ENCODE assay signal across 19 cellular contexts in genomic region chr3:139691619-139692018, GRCh38. TPM values are rescaled to one million over a fixed set of nuclear protein-coding genes. Genes with fewer than 3 reads are reported as not detected.
DNase-seq lines count a peak whose midpoint lies in the region; ATAC-seq lines count a peak whose summit lies in the region.
"Had no signal": no experiment of that assay in that cellular context is flagged by ENCODE, and none has a peak within 500 bp of the region (broad histone marks: within the 10 kb centered on the region; RNA-seq: fewer than 3 reads in every experiment).

No MANE protein-coding gene starts in this region.

- peak overlapping the region; percentile 51 for H3K27ac Mint-ChIP-seq in dendritic cell treated with granulocyte-macrophage colony-stimulating factor and Interleukin-4, amounts not matched to agents 40 ng/mL and 50 ng/mL, for 4 days
- H3K27ac Mint-ChIP-seq: CD4-positive, alpha-beta memory T cell had no signal

- peaks cover 42% of the 10 kb centered on the region for H3K4me1 Mint-ChIP-seq in dendritic cell treated with granulocyte-macrophage colony-stimulating factor and Interleukin-4, amounts not matched to agents 40 ng/mL and 50 ng/mL, for 4 days (ENCODE audit: low read depth)
- H3K4me1 Mint-ChIP-seq: CD4-positive, alpha-beta memory T cell had no signal

- H3K36me3 Mint-ChIP-seq in dendritic cell treated with granulocyte-macrophage colony-stimulating factor and Interleukin-4, amounts not matched to agents 40 ng/mL and 50 ng/mL, for 4 days (ENCODE audit: low read depth), result no peaks in the 10 kb centered on the region
- H3K36me3 Mint-ChIP-seq: CD4-positive, alpha-beta memory T cell had no signal

- ATAC-seq in Right ventricle myocardium superior (ENCODE audit: poor library complexity), result peak; percentile 41
- peak; percentile 49 for ATAC-seq in left ventricle myocardium superior
- ATAC-seq in Right ventricle myocardium inferior, result no peak
- ATAC-seq in sciatic nerve, result no peak
- ATAC-seq: A549 had no signal

- H3K9me3 Mint-ChIP-seq in dendritic cell treated with granulocyte-macrophage colony-stimulating factor and Interleukin-4, amounts not matched to agents 40 ng/mL and 50 ng/mL, for 4 days, result no peaks in the 10 kb centered on the region
- H3K9me3 Mint-ChIP-seq: CD4-positive, alpha-beta memory T cell had no signal

- intact Hi-C loops in Right ventricle myocardium superior (cut with DNase I), result no loop called here
- intact Hi-C loops in cardiac septum (cut with DNase I), result no loop called here
- intact Hi-C loops in left ventricle myocardium superior (cut with micrococcal nuclease), result no loop called here
- intact Hi-C loops in Right ventricle myocardium inferior (cut with DNase I), result no loop called here
- intact Hi-C loops in dendritic cell treated with granulocyte-macrophage colony-stimulating factor and Interleukin-4, amounts not matched to agents 40 ng/mL and 50 ng/mL, for 4 days (cut with micrococcal nuclease), result no loop called here
- intact Hi-C loops in sciatic nerve (cut with DNase I), result no loop called here

- no peak overlapping the region for H3K4me3 Mint-ChIP-seq in dendritic cell treated with granulocyte-macrophage colony-stimulating factor and Interleukin-4, amounts not matched to agents 40 ng/mL and 50 ng/mL, for 4 days
- H3K4me3 Mint-ChIP-seq: CD4-positive, alpha-beta memory T cell had no signal

- DNase-seq in Right ventricle myocardium superior (no peak), cardiac septum (ENCODE audit: low spot score) (no peak), left ventricle myocardium superior (no peak), Right ventricle myocardium inferior (ENCODE audit: missing footprints) (no peak), NCI-H446 (lab: John Stamatoyannopoulos, UW) (no peak), sciatic nerve (ENCODE audit: low spot score) (no peak)
- DNase-seq: 8988T; ACHN; AML-193; C1 segment of cervical spinal cord; Calu3; CD4-positive, alpha-beta memory T cell; COR-L47; DMS153; DND-41; H7; HCEC 1CT had no signal

- no peaks in the 10 kb centered on the region for H3K27me3 Mint-ChIP-seq in dendritic cell treated with granulocyte-macrophage colony-stimulating factor and Interleukin-4, amounts not matched to agents 40 ng/mL and 50 ng/mL, for 4 days

RNA-seq across cellular contexts. Expression of gene NMNAT3, which starts 13.8 kb away (rescaled TPM):
- total RNA-seq in Right ventricle myocardium superior (12.1 TPM), cardiac septum (9.7 TPM), left ventricle myocardium superior (15.0 TPM), Right ventricle myocardium inferior (11.0 TPM), sciatic nerve (8.6 TPM)

Comparison
In these comparisons a context has a peak if more than half of its experiments do, and no peak if none do; other contexts are left out.
1. ATAC-seq: peak in Right ventricle myocardium superior (single experiment) and left ventricle myocardium superior (single experiment); none in Right ventricle myocardium inferior (single experiment) and sciatic nerve (single experiment).